22 cellular contexts compared by ENCODE assay signal in genomic region chr2:140526575-140526974, GRCh38.
DNase-seq lines count a peak whose midpoint lies in the region; ATAC-seq, FAIRE-seq and TF ChIP-seq lines count a peak whose summit lies in the region.
"Had no signal": no experiment of that assay in that cellular context is flagged by ENCODE, and none has a peak within 500 bp of the region (broad histone marks: within the 10 kb centered on the region; RNA-seq: fewer than 3 reads in every experiment).

No MANE protein-coding gene starts in this region.

- TF ChIP-seq CTCF in bronchial epithelial cell (IDR thresholded peaks at IDR 0.05; ENCODE audit: insufficient read depth, low read length, severe bottlenecking): no peak

- FAIRE-seq in bronchial epithelial cell (lab: Jason Lieb, UNC): no peak
- FAIRE-seq: keratinocyte, TTC549 had no signal

- no peaks in the 10 kb centered on the region for H3K27me3 ChIP-seq in bronchial epithelial cell (ENCODE audit: control insufficient read depth, insufficient read depth, low read length)
- H3K27me3 ChIP-seq: tibial artery had no signal

- H3K36me3 ChIP-seq in bronchial epithelial cell (ENCODE audit: control insufficient read depth, insufficient read depth, low read length): no peaks in the 10 kb centered on the region
- H3K36me3 ChIP-seq: tibial artery had no signal

- no peak overlapping the region for H3K4me3 ChIP-seq in bronchial epithelial cell (ENCODE audit: low read depth, low read length)
- H3K4me3 ChIP-seq: tibial artery had no signal

- DNase-seq in ELR (ENCODE audit: low read depth) (peak; percentile 89), NCI-H226 (peak; percentile 86), bronchial epithelial cell (ENCODE audit: low read depth) (peak; percentile 55), kidney tubule cell (ENCODE audit: low spot score) (peak; percentile 95), GM03348 (ENCODE audit: low spot score) (no peak), HuH-7.5 (ENCODE audit: low spot score) (no peak)
- no peak for DNase-seq in stimulated activated CD4-positive, alpha-beta T cell treated with anti-CD3 and anti-CD28 coated beads, Interleukin-4, amount 100 ng/mL, for 1 hour
- DNase-seq: activated CD4-positive, alpha-beta T cell treated with anti-CD3 and anti-CD28 coated beads for 4 hours; activated CD8-positive, alpha-beta memory T cell treated with anti-CD3 and anti-CD28 coated beads, Interleukin-2, amount 50 U/mL, for 4 hours; activated effector memory CD4-positive, alpha-beta T cell treated with Interleukin-2 at 50 U/mL for 16 hours; AML-193; H9; hypothalamus; MV-4-11; naive thymus-derived CD4-positive, alpha-beta T cell; NCI-H187 treated with DMSO at 0.1 percent for 48 hours; NCI-H446 treated with DMSO at 0.1 percent for 48 hours; stimulated activated naive CD4-positive, alpha-beta T cell treated with Interleukin-2 at 50 U/mL for 16 hours; tibial artery had no signal

- no peak for ATAC-seq in GM21423 (IDR thresholded peaks at IDR 0.05; ENCODE audit: unreplicated experiment)
- ATAC-seq: naive thymus-derived CD4-positive, alpha-beta T cell had no signal

Comparison
In these comparisons a context has a peak if more than half of its experiments do, and no peak if none do; other contexts are left out.
1. DNase-seq: peak in ELR (single experiment), NCI-H226 (single experiment), bronchial epithelial cell (single experiment) and kidney tubule cell (single experiment); none in GM03348 (single experiment), HuH-7.5 (single experiment) and stimulated activated CD4-positive, alpha-beta T cell treated with anti-CD3 and anti-CD28 coated beads, Interleukin-4, amount 100 ng/mL, for 1 hour (single experiment).